In genomic region chr17:40318835-40319332, GRCh38 we compare ENCODE assay signal across 8 cellular contexts. TPM values are rescaled to one million over a fixed set of nuclear protein-coding genes. Genes with fewer than 3 reads are reported as not detected.
DNase-seq lines count a peak whose midpoint lies in the region; ATAC-seq and TF ChIP-seq lines count a peak whose summit lies in the region.

No MANE protein-coding gene starts in this region.

- H3K4me3 Mint-ChIP-seq in activated naive CD8-positive, alpha-beta T cell treated with anti-CD3 and anti-CD28 coated beads, Interleukin-2, amount 50 U/mL, for 24 hours = peak overlapping the region; percentile 85
- peak overlapping the region; percentile 90 for H3K4me3 Mint-ChIP-seq in type B pancreatic cell

- peaks cover 33 to 82% (median 73%) of the 10 kb centered on the region in 4 donors for H3K4me1 ChIP-seq in liver (ENCODE audit: control insufficient read depth in 4 of 4, insufficient read depth in 4 of 4, low read length in 3 of 4)

- peak overlapping the region; percentile 100 for H3K27ac Mint-ChIP-seq in activated naive CD8-positive, alpha-beta T cell treated with anti-CD3 and anti-CD28 coated beads, Interleukin-2, amount 50 U/mL, for 24 hours
- H3K27ac Mint-ChIP-seq in type B pancreatic cell = peak overlapping the region; percentile 42

- peaks cover 3% of the 10 kb centered on the region for H3K36me3 Mint-ChIP-seq in activated naive CD8-positive, alpha-beta T cell treated with anti-CD3 and anti-CD28 coated beads, Interleukin-2, amount 50 U/mL, for 24 hours (ENCODE audit: low read depth)
- H3K36me3 Mint-ChIP-seq in type B pancreatic cell = no peaks in the 10 kb centered on the region

- no peak for TF ChIP-seq RAD21 in liver (IDR thresholded peaks at IDR 0.05)

- 7% methylated on average over 13 of the region's 13 CpGs for WGBS in liver

- H3K9me3 Mint-ChIP-seq in activated naive CD8-positive, alpha-beta T cell treated with anti-CD3 and anti-CD28 coated beads, Interleukin-2, amount 50 U/mL, for 24 hours = no peaks in the 10 kb centered on the region
- H3K9me3 Mint-ChIP-seq in type B pancreatic cell = no peaks in the 10 kb centered on the region

- peaks cover 82% of the 10 kb centered on the region for H3K4me1 Mint-ChIP-seq in activated naive CD8-positive, alpha-beta T cell treated with anti-CD3 and anti-CD28 coated beads, Interleukin-2, amount 50 U/mL, for 24 hours
- peaks cover 74% of the 10 kb centered on the region for H3K4me1 Mint-ChIP-seq in type B pancreatic cell (ENCODE audit: unreplicated experiment)

- H3K9ac ChIP-seq in liver (ENCODE audit: low read depth in 1 of 2, low read length in 2 of 2) = peak overlapping the region; percentile 80 to 87

- peaks cover 4% of the 10 kb centered on the region for H3K27me3 Mint-ChIP-seq in activated naive CD8-positive, alpha-beta T cell treated with anti-CD3 and anti-CD28 coated beads, Interleukin-2, amount 50 U/mL, for 24 hours
- H3K27me3 Mint-ChIP-seq in type B pancreatic cell = no peaks in the 10 kb centered on the region

- H3K4me3 ChIP-seq in liver (ENCODE audit: low read depth in 1 of 3, low read length in 3 of 3) = peak overlapping the region; percentile 61 to 86 (median 75)

- TF ChIP-seq CTCF in liver (IDR thresholded peaks at IDR 0.05; ENCODE audit: low read depth, low read length, missing input control) (no peak), type B pancreatic cell (conservative IDR thresholded peaks at IDR 0.05) (peak; percentile 23)

- no peaks in the 10 kb centered on the region for H3K27me3 ChIP-seq in liver (ENCODE audit: control insufficient read depth in 4 of 4, insufficient read depth in 4 of 4, low read length in 3 of 4)

- peak overlapping the region; percentile 81 to 94 for H3K27ac ChIP-seq in liver (ENCODE audit: low read depth in 1 of 2, low read length in 2 of 2)

- no peaks in the 10 kb centered on the region for H3K9me3 ChIP-seq in liver (ENCODE audit: control insufficient read depth in 4 of 4, low read length in 3 of 4)

- no peaks in the 10 kb centered on the region for H3K36me3 ChIP-seq in liver (ENCODE audit: control insufficient read depth in 4 of 4, insufficient read depth in 3 of 4, low read depth in 1 of 4, low read length in 3 of 4)

- no peak for ATAC-seq in activated naive CD8-positive, alpha-beta T cell treated with anti-CD3 and anti-CD28 coated beads, Interleukin-2, amount 50 U/mL, for 24 hours
- ATAC-seq in GM18867 (IDR thresholded peaks at IDR 0.05; ENCODE audit: unreplicated experiment) = no peak

- DNase-seq in activated CD8-positive, alpha-beta memory T cell treated with anti-CD3 and anti-CD28 coated beads for 24 hours = peak; percentile 67
- DNase-seq in activated CD8-positive, alpha-beta memory T cell treated with anti-CD3 and anti-CD28 coated beads, Interleukin-2, amount 50 U/mL, for 48 hours = no peak
- DNase-seq in activated naive CD8-positive, alpha-beta T cell treated with anti-CD3 and anti-CD28 coated beads, Interleukin-2, amount 50 U/mL, for 24 hours = no peak
- DNase-seq in type B pancreatic cell (ENCODE audit: extremely low spot score, unreplicated experiment) = no peak
- DNase-seq in NCI-H345 (lab: John Stamatoyannopoulos, UW) = no peak
- DNase-seq in NOMO-1 (lab: John Stamatoyannopoulos, UW; ENCODE audit: unreplicated experiment in 2 of 2) = no peak

TF ChIP-seq in liver, 16 proteins besides CTCF, POLR2A, EP300 and RAD21:
- no peak for TF ChIP-seq GABPA (IDR thresholded peaks at IDR 0.05 in 1 of 2, conservative IDR thresholded peaks at IDR 0.05 in 1 of 2)
- TF ChIP-seq HNF4A (conservative IDR thresholded peaks at IDR 0.05) = no peak
- no peak for TF ChIP-seq MAX (IDR thresholded peaks at IDR 0.05)
TF ChIP-seq in liver: peak in this region for 0.

RNA-seq across cellular contexts. Expression of gene RARA, which starts 9.9 kb away (rescaled TPM):
- 10 to 100 TPM in 1 of 2 donors, 1 to 10 TPM in 1; 8.7 to 12.9 TPM for total RNA-seq in liver
- 10 to 100 TPM in 1 of 2 donors, 1 to 10 TPM in 1; 6.6 to 26.2 TPM for polyA plus RNA-seq in liver
- 23.8 and 34.3 TPM in 2 replicates for total RNA-seq in type B pancreatic cell (ENCODE audit: low replicate concordance)

RNA-seq across cellular contexts. Expression of gene CDC6, which starts 31.2 kb away (rescaled TPM):
- 10 to 100 TPM in 1 of 2 donors, 1 to 10 TPM in 1; 2.3 to 16.5 TPM for total RNA-seq in liver
- 1 to 10 TPM in 1 of 2 donors, under 1 TPM in 1; 0.54 to 2.6 TPM for polyA plus RNA-seq in liver
- total RNA-seq in type B pancreatic cell (ENCODE audit: low replicate concordance) = 23.2 and 50.3 TPM in 2 replicates

RNA-seq across cellular contexts. Expression of gene GJD3, which starts 45.7 kb away (rescaled TPM):
- total RNA-seq in liver = under 1 TPM; 0.47 to 0.59 TPM
- polyA plus RNA-seq in liver = under 1 TPM in 1 of 2 donors, not detected in 1; 0.48 TPM
- total RNA-seq in type B pancreatic cell (ENCODE audit: low replicate concordance) = 0.36 and 0.43 TPM in 2 replicates
